Comparison of ENCODE assay signal across 8 cellular contexts in genomic region chr19:38849147-38849745, GRCh38. TPM values are rescaled to one million over a fixed set of nuclear protein-coding genes. Genes with fewer than 3 reads are reported as not detected.
A peak's percentile ranks its signal among the peaks of the same experiment; 100 is the strongest.
DNase-seq lines count a peak whose midpoint lies in the region; TF ChIP-seq lines count a peak whose summit lies in the region.

No MANE protein-coding gene starts in this region.

- POLR2A ChIA-PET in OCI-LY7 (lab: Charles Lee), result interaction anchor here (0.6 to 1.0 kb wide), 4 partner anchors 9 to 474 kb away, joined by 3 to 6 read pairs (median 5); no protein-coding TSS in a partner anchor

- H3K4me3 ChIP-seq in BE2C (ENCODE audit: low read depth, low read length) (peak overlapping the region; percentile 86), OCI-LY7 (ENCODE audit: low read depth, low read length, poor library complexity, severe bottlenecking) (peak overlapping the region; percentile 94)

- no peak overlapping the region for H2AFZ ChIP-seq in OCI-LY7 (ENCODE audit: low read length)

- H3K27me3 ChIP-seq in BE2C, result no peaks in the 10 kb centered on the region

- no peaks in the 10 kb centered on the region for H3K9me2 ChIP-seq in OCI-LY7 (ENCODE audit: insufficient read depth, low read length)

- DNase-seq in BE2C (peak; percentile 99), GM20000 (ENCODE audit: low spot score) (peak; percentile 97), OCI-LY7 (ENCODE audit: low spot score) (peak; percentile 96), activated T-cell treated with anti-CD3 and anti-CD28 coated beads for 24 hours (ENCODE audit: low read depth) (peak; percentile 99), epidermal melanocyte (ENCODE audit: insufficient read length, low spot score) (peak; percentile 98), middle frontal gyrus (ENCODE audit: extremely low spot score, low spot score) (peak; percentile 90)
- DNase-seq in stimulated activated CD8-positive, alpha-beta memory T cell treated with anti-CD3 and anti-CD28 coated beads, Interleukin-15, amount 100 ng/mL, for 48 hours (ENCODE audit: low read depth in 2 of 2), result peak; percentile 98 to 99

- TF ChIP-seq CTCF in BE2C (IDR thresholded peaks at IDR 0.05; ENCODE audit: low read depth, low read length) (no peak), GM20000 (IDR thresholded peaks at IDR 0.05; ENCODE audit: extremely low read depth, missing control alignments) (no peak), OCI-LY7 (conservative IDR thresholded peaks at IDR 0.05; ENCODE audit: low read length) (no peak; the same call in 1 of the 2 replicates)

- TF ChIP-seq RAD21 in Ishikawa (IDR thresholded peaks at IDR 0.05; ENCODE audit: low read depth), result no peak

- H3K79me2 ChIP-seq in OCI-LY7 (ENCODE audit: insufficient read depth, low read depth, low read length), result peaks cover 55% of the 10 kb centered on the region

- H3K4me1 ChIP-seq in BE2C (peaks cover 3% of the 10 kb centered on the region), OCI-LY7 (ENCODE audit: insufficient read depth, low read length, poor library complexity, severe bottlenecking) (peaks cover 29% of the 10 kb centered on the region)

- intact Hi-C loops in OCI-LY7 (cut with micrococcal nuclease; ENCODE audit: unreplicated experiment), result no loop called here

- H3K27ac ChIP-seq in OCI-LY7 (ENCODE audit: low read depth, low read length, poor library complexity, severe bottlenecking), result peak overlapping the region; percentile 92

- TF ChIP-seq EP300 in Ishikawa (IDR thresholded peaks at IDR 0.05; ENCODE audit: borderline replicate concordance), result no peak

- H4K20me1 ChIP-seq in OCI-LY7 (ENCODE audit: insufficient read depth, low read length), result peaks cover 32% of the 10 kb centered on the region

- no peaks in the 10 kb centered on the region for H3K9me3 ChIP-seq in BE2C
- H3K9me3 ChIP-seq in OCI-LY7 (ENCODE audit: low read length), result no peaks in the 10 kb centered on the region

- no TSS peak for BruUV-seq in OCI-LY7 (replicated peaks; lab: Mats Ljungman, UMichigan)

- H3K36me3 ChIP-seq in BE2C, result peaks cover 51% of the 10 kb centered on the region
- peaks cover 49% of the 10 kb centered on the region for H3K36me3 ChIP-seq in OCI-LY7 (ENCODE audit: insufficient read depth, low read length)

- H3K4me2 ChIP-seq in OCI-LY7 (ENCODE audit: low read length), result peak overlapping the region; percentile 99

- CTCF ChIA-PET in OCI-LY7 (lab: Charles Lee; ENCODE audit: unreplicated experiment), result no interaction called here

TF ChIP-seq in Ishikawa, 13 proteins besides CTCF, POLR2A, EP300 and RAD21:
- no peak for TF ChIP-seq TCF12 (IDR thresholded peaks at IDR 0.05; ENCODE audit: low read depth)
- peak; percentile 93 for TF ChIP-seq MAX (IDR thresholded peaks at IDR 0.05)
- peak; percentile 88 for TF ChIP-seq EGR1 (IDR thresholded peaks at IDR 0.05)
- TF ChIP-seq CEBPB (IDR thresholded peaks at IDR 0.05), result peak; percentile 1; the same call in 1 of the 2 replicates
- no peak for TF ChIP-seq ZBTB7A (IDR thresholded peaks at IDR 0.05; ENCODE audit: low read depth)
- 0 out of 2 replicates have a peak, but pooled peaks have one; percentile 22 for TF ChIP-seq USF1 (IDR thresholded peaks at IDR 0.05)

RNA-seq across cellular contexts. Expression of gene HNRNPL, which starts 0.5 kb away (rescaled TPM):
- 417 TPM for polyA plus RNA-seq in BE2C (2012; ENCODE audit: insufficient read depth, insufficient read length, low read depth)
- 236 and 263 TPM in 2 replicates for total RNA-seq in OCI-LY7 (2014; rRNA removed; shearing (Covaris generic))
- 655 and 706 TPM in 2 replicates for total RNA-seq in OCI-LY7 (2022)

RNA-seq across cellular contexts. Expression of gene ECH1, which starts 17.7 kb away (rescaled TPM):
- 550 TPM for polyA plus RNA-seq in BE2C (2012; ENCODE audit: insufficient read depth, insufficient read length, low read depth)
- 68.8 and 70.9 TPM in 2 replicates for total RNA-seq in OCI-LY7 (2014; rRNA removed; shearing (Covaris generic))
- 124 and 134 TPM in 2 replicates for total RNA-seq in OCI-LY7 (2022)

RNA-seq across cellular contexts. Expression of gene RINL, which starts 28.8 kb away (rescaled TPM):
- 66.3 TPM for polyA plus RNA-seq in BE2C (2012; ENCODE audit: insufficient read depth, insufficient read length, low read depth)
- 26.3 and 33.3 TPM in 2 replicates for total RNA-seq in OCI-LY7 (2014; rRNA removed; shearing (Covaris generic))
- 38.4 and 42.1 TPM in 2 replicates for total RNA-seq in OCI-LY7 (2022)

RNA-seq across cellular contexts. Expression of gene LGALS4, which starts 36.5 kb away (rescaled TPM):
- not detected for polyA plus RNA-seq in BE2C (2012; ENCODE audit: insufficient read depth, insufficient read length, low read depth)
- 0.70 and 1.0 TPM in 2 replicates for total RNA-seq in OCI-LY7 (2014; rRNA removed; shearing (Covaris generic))
- 1.1 and 1.3 TPM in 2 replicates for total RNA-seq in OCI-LY7 (2022)

RNA-seq across cellular contexts. Expression of gene SIRT2, which starts 50.2 kb away (rescaled TPM):
- 77.2 TPM for polyA plus RNA-seq in BE2C (2012; ENCODE audit: insufficient read depth, insufficient read length, low read depth)
- total RNA-seq in OCI-LY7 (2014; rRNA removed; shearing (Covaris generic)), result 25.5 and 26.0 TPM in 2 replicates
- total RNA-seq in OCI-LY7 (2022), result 30.0 and 32.1 TPM in 2 replicates

Comparison
In these comparisons a context has a peak if more than half of its experiments do, and no peak if none do; other contexts are left out.
1. Peak in every context shown above with its lines: DNase-seq, H3K4me3 ChIP-seq and H3K27ac ChIP-seq.